In the genomic region with DNA sequence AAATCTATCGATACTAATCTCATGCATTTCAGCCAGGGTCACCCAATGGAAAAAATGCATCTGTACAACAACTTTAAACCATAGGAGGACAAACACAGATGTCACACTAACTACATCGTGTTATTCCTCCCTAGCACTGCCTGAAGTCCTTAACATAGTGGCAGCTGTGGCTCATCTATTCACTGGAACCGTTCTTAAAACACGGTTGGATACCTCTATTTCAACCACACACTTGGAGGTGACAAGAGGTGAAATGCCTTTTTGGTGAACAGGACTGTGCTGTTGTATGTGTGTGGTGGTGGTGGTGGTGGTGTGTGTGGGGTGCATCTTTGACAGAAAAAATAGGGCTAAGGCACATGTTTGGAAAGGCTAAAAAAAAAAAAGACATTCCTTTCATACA, we compare ENCODE assay signal across 22 cellular contexts.
DNase-seq lines count a peak whose midpoint lies in the region; ATAC-seq and TF ChIP-seq lines count a peak whose summit lies in the region.
"Had no signal": no experiment of that assay in that cellular context is flagged by ENCODE, and none has a peak within 500 bp of the region (broad histone marks: within the 10 kb centered on the region; RNA-seq: fewer than 3 reads in every experiment).

No MANE protein-coding gene starts in this region.

- peak overlapping the region; percentile 16 for H3K4ac ChIP-seq in IMR-90 (ENCODE audit: low read depth, low read length)

- H3K14ac ChIP-seq in IMR-90 (replicated peaks; ENCODE audit: low read depth, low read length) = peak overlapping the region; percentile 63

- H3K4me3 Mint-ChIP-seq in chondrocyte (ENCODE audit: unreplicated experiment) (no peak overlapping the region), neural progenitor cell (no peak overlapping the region)
- H3K4me3 Mint-ChIP-seq: activated naive CD8-positive, alpha-beta T cell treated with anti-CD3 and anti-CD28 coated beads, Interleukin-2, amount 50 U/mL, for 24 hours; activated T-helper 1 cell treated with anti-CD3 and anti-CD28 coated beads, Interleukin-12 subunit alpha, Interleukin-12 subunit beta, Interleukin-2, Interleukin-4 antibody, amounts not matched to agents 30 ng/mL and 10 ng/mL and 1 ng/mL, durations not matched to agents 14 hours and 24 hours and 36 hours; memory B cell; natural killer cell had no signal

- H3K27me3 ChIP-seq in IMR-90 (ENCODE audit: control insufficient read depth, insufficient read depth, low read length) = no peaks in the 10 kb centered on the region
- H3K27me3 ChIP-seq in neural progenitor cell = no peaks in the 10 kb centered on the region
- H3K27me3 ChIP-seq in esophagus squamous epithelium = no peaks in the 10 kb centered on the region
- H3K27me3 ChIP-seq: upper lobe of right lung had no signal

- no peak overlapping the region for H3K56ac ChIP-seq in IMR-90 (ENCODE audit: extremely low read depth, insufficient read depth, low read length)

- peak overlapping the region; percentile 86 for H2BK120ac ChIP-seq in IMR-90 (ENCODE audit: low read depth, low read length)

- H3K36me3 ChIP-seq in IMR-90 (ENCODE audit: control insufficient read depth, insufficient read depth, low read length) (no peaks in the 10 kb centered on the region; the same call in 1 of the 2 replicates), neural progenitor cell (no peaks in the 10 kb centered on the region), esophagus squamous epithelium (peaks cover 0 to 4% (median 0%) of the 10 kb centered on the region in 3 donors)

- H4K91ac ChIP-seq in IMR-90 (ENCODE audit: insufficient read depth, low read depth, low read length) = peak overlapping the region; percentile 80

- H3K9me3 Mint-ChIP-seq in chondrocyte (ENCODE audit: low read depth) (no peaks in the 10 kb centered on the region), neural progenitor cell (no peaks in the 10 kb centered on the region)
- H3K9me3 Mint-ChIP-seq: activated naive CD8-positive, alpha-beta T cell treated with anti-CD3 and anti-CD28 coated beads, Interleukin-2, amount 50 U/mL, for 24 hours; activated T-helper 1 cell treated with anti-CD3 and anti-CD28 coated beads, Interleukin-12 subunit alpha, Interleukin-12 subunit beta, Interleukin-2, Interleukin-4 antibody, amounts not matched to agents 30 ng/mL and 10 ng/mL and 1 ng/mL, durations not matched to agents 14 hours and 24 hours and 36 hours; memory B cell; natural killer cell had no signal

- no CpG with 5 or more reads among the region's 4 CpGs for WGBS in IMR-90 (ENCODE audit: extremely low coverage in 2 of 2, insufficient read length in 1 of 2), 2 experiments
- WGBS in esophagus squamous epithelium, 2 donors = 55 to 83% methylated on average over 4 of the region's 4 CpGs

- peaks cover 14 to 40% of the 10 kb centered on the region in 2 experiments; a peak in 3 of 4 replicates for H3K79me1 ChIP-seq in IMR-90 (ENCODE audit: low read depth in 1 of 2, low read length in 2 of 2)

- H2AK5ac ChIP-seq in IMR-90 (ENCODE audit: low read depth, low read length) = peak overlapping the region; percentile 81

- POLR2A ChIA-PET in IMR-90 (lab: Charles Lee; ENCODE audit: unreplicated experiment) = no interaction called here

- BruUV-seq in IMR-90 (replicated peaks; lab: Mats Ljungman, UMichigan) = no TSS peak

- H3F3A ChIP-seq in neural progenitor cell (ENCODE audit: low read depth) = no peaks in the 10 kb centered on the region

- no peak for TF ChIP-seq POLR2A in IMR-90 (IDR thresholded peaks at IDR 0.05; ENCODE audit: low read depth, low read length)
- no peak for TF ChIP-seq POLR2A in esophagus squamous epithelium (IDR thresholded peaks at IDR 0.05)

- H2AFZ ChIP-seq in IMR-90 (replicated peaks; ENCODE audit: low read length, poor library complexity) = peak overlapping the region; percentile 37
- H2AFZ ChIP-seq in neural progenitor cell (replicated peaks) = no peak overlapping the region

- H3K27me3 Mint-ChIP-seq in chondrocyte (ENCODE audit: low read depth) (no peaks in the 10 kb centered on the region), neural progenitor cell (ENCODE audit: insufficient read depth, low read depth) (peaks cover 2% of the 10 kb centered on the region)
- H3K27me3 Mint-ChIP-seq: activated naive CD8-positive, alpha-beta T cell treated with anti-CD3 and anti-CD28 coated beads, Interleukin-2, amount 50 U/mL, for 24 hours; progenitor cell of endocrine pancreas had no signal

- H3K36me3 Mint-ChIP-seq in chondrocyte (ENCODE audit: low read depth) (peaks cover 12% of the 10 kb centered on the region), neural progenitor cell (peaks cover 17% of the 10 kb centered on the region)
- H3K36me3 Mint-ChIP-seq: memory B cell, natural killer cell had no signal

- no peak overlapping the region for H3K4me3 ChIP-seq in IMR-90 (ENCODE audit: insufficient read depth, low read depth, low read length)
- H3K4me3 ChIP-seq in neural progenitor cell = no peak overlapping the region
- H3K4me3 ChIP-seq in esophagus squamous epithelium = no peak overlapping the region
- H3K4me3 ChIP-seq: K562, upper lobe of right lung had no signal

- H3K23ac ChIP-seq in IMR-90 (ENCODE audit: low read depth, low read length) = peak overlapping the region; percentile 74

- CTCF ChIA-PET in IMR-90 (lab: Yijun Ruan, JAX) = no interaction called here

- intact Hi-C loops in IMR-90 (cut with micrococcal nuclease) (no loop called here), esophagus squamous epithelium (cut with DNase I) (no loop called here)

- ATAC-seq in IMR-90 (ENCODE audit: low read depth) (no peak), HG03460 (IDR thresholded peaks at IDR 0.05; ENCODE audit: unreplicated experiment) (no peak)
- ATAC-seq: activated naive CD8-positive, alpha-beta T cell treated with anti-CD3 and anti-CD28 coated beads, Interleukin-2, amount 50 U/mL, for 24 hours; K562; natural killer cell had no signal

- peaks cover 58% of the 10 kb centered on the region for H3K4me1 Mint-ChIP-seq in chondrocyte (ENCODE audit: low read depth)
- H3K4me1 Mint-ChIP-seq in neural progenitor cell = peaks cover 30% of the 10 kb centered on the region
- H3K4me1 Mint-ChIP-seq: natural killer cell had no signal

- peak overlapping the region; percentile 75; the same call in 1 of the 2 replicates for H2BK20ac ChIP-seq in IMR-90 (ENCODE audit: low read depth, low read length)

- TF ChIP-seq CTCF in IMR-90 (conservative IDR thresholded peaks at IDR 0.05; ENCODE audit: low read depth, low read length) (no peak), chondrocyte (IDR thresholded peaks at IDR 0.05) (no peak), neural progenitor cell (IDR thresholded peaks at IDR 0.05) (no peak), esophagus squamous epithelium (IDR thresholded peaks at IDR 0.05) (no peak)

- H3K79me2 ChIP-seq in neural progenitor cell (ENCODE audit: low read depth) = no peaks in the 10 kb centered on the region

- no peaks in the 10 kb centered on the region for H3K9me3 ChIP-seq in IMR-90 (ENCODE audit: control insufficient read depth, insufficient read depth, low read length)
- H3K9me3 ChIP-seq in neural progenitor cell (ENCODE audit: low read depth) = no peaks in the 10 kb centered on the region
- no peaks in the 10 kb centered on the region for H3K9me3 ChIP-seq in esophagus squamous epithelium
- H3K9me3 ChIP-seq: upper lobe of right lung had no signal

- peak overlapping the region; percentile 96 for H2BK5ac ChIP-seq in IMR-90 (ENCODE audit: low read depth, low read length, poor library complexity, severe bottlenecking)

- H3K4me1 ChIP-seq in IMR-90 (ENCODE audit: control insufficient read depth, insufficient read depth, low read length) (peaks cover 20% of the 10 kb centered on the region), neural progenitor cell (peaks cover 23% of the 10 kb centered on the region), esophagus squamous epithelium (peaks cover 0 to 7% (median 0%) of the 10 kb centered on the region in 3 donors)

- peak overlapping the region; percentile 92; the same call in 1 of the 2 replicates for H3K18ac ChIP-seq in IMR-90 (ENCODE audit: low read depth, low read length)

- H2BK15ac ChIP-seq in IMR-90 (ENCODE audit: low read depth, low read length) = peak overlapping the region; percentile 77; the same call in 1 of the 3 replicates

- H3K27ac Mint-ChIP-seq in chondrocyte (ENCODE audit: unreplicated experiment) (peak overlapping the region; percentile 57), neural progenitor cell (peak overlapping the region; percentile 90)
- H3K27ac Mint-ChIP-seq: activated naive CD8-positive, alpha-beta T cell treated with anti-CD3 and anti-CD28 coated beads, Interleukin-2, amount 50 U/mL, for 24 hours; activated T-helper 1 cell treated with anti-CD3 and anti-CD28 coated beads, Interleukin-12 subunit alpha, Interleukin-12 subunit beta, Interleukin-2, Interleukin-4 antibody, amounts not matched to agents 30 ng/mL and 10 ng/mL and 1 ng/mL, durations not matched to agents 14 hours and 24 hours and 36 hours; memory B cell; natural killer cell; progenitor cell of endocrine pancreas had no signal

- no peak overlapping the region for H2AK9ac ChIP-seq in IMR-90 (replicated peaks; ENCODE audit: low read depth, low read length, poor library complexity)

- H3K4me2 ChIP-seq in IMR-90 (ENCODE audit: low read depth, low read length) = peak overlapping the region; percentile 63; the same call in 1 of the 2 replicates
- peak overlapping the region; percentile 9 for H3K4me2 ChIP-seq in neural progenitor cell

- H3K9me1 ChIP-seq in IMR-90 (ENCODE audit: insufficient read depth, low read length) = peaks cover 6% of the 10 kb centered on the region; the same call in 1 of the 2 replicates

- H3K27ac ChIP-seq in IMR-90 (ENCODE audit: insufficient read depth, low read length) (no peak overlapping the region), neural progenitor cell (no peak overlapping the region), esophagus squamous epithelium (no peak overlapping the region)
- H3K27ac ChIP-seq: C4-2B, RWPE1, upper lobe of right lung had no signal

- no peak for TF ChIP-seq RAD21 in IMR-90 (IDR thresholded peaks at IDR 0.05; ENCODE audit: low read length)

- no peaks in the 10 kb centered on the region; the same call in 1 of the 2 replicates for H4K20me1 ChIP-seq in IMR-90 (ENCODE audit: insufficient read depth, low read length)
- no peaks in the 10 kb centered on the region for H4K20me1 ChIP-seq in neural progenitor cell (ENCODE audit: low read depth)

- dilution Hi-C loops in IMR-90 (cut with HindIII; ENCODE audit: low sequenced_read_pairs, unreplicated experiment) = no loop called here

- DNase-seq in DMS 273 (lab: John Stamatoyannopoulos, UW; ENCODE audit: unreplicated experiment) (peak; percentile 30), IMR-90 (peak; percentile 51), chondrocyte (ENCODE audit: low spot score) (no peak), neural progenitor cell (ENCODE audit: low spot score) (no peak), SKM-1 treated with dmso at 0.1 percent for 144 hours (lab: John Stamatoyannopoulos, UW; ENCODE audit: unreplicated experiment) (no peak), middle frontal gyrus (ENCODE audit: extremely low spot score, low spot score) (no peak), esophagus squamous epithelium (lab: John Stamatoyannopoulos, UW) (no peak)
- DNase-seq: activated naive CD8-positive, alpha-beta T cell treated with anti-CD3 and anti-CD28 coated beads, Interleukin-2, amount 50 U/mL, for 24 hours; caudate nucleus; GF-D8; head of caudate nucleus; natural killer cell; NCI-H2029; stimulated activated CD4-positive, alpha-beta T cell treated with anti-CD3 and anti-CD28 coated beads, Interleukin-4, amount 100 ng/mL, for 24 hours; upper lobe of right lung had no signal

- in situ Hi-C loops in IMR-90 (cut with MboI; ENCODE audit: low sequenced_read_pairs) = no loop called here

- peak overlapping the region; percentile 83; the same call in 1 of the 2 replicates for H4K5ac ChIP-seq in IMR-90 (ENCODE audit: low read depth, low read length)

- H3K9ac ChIP-seq in IMR-90 (ENCODE audit: low read depth, low read length) (no peak overlapping the region), neural progenitor cell (no peak overlapping the region)

- H4K8ac ChIP-seq in IMR-90 (ENCODE audit: low read depth in 2 of 2, low read length in 2 of 2) = peak overlapping the region; percentile 9 to 32; a peak in 3 of 4 replicates

Comparison
In these comparisons a context has a peak if more than half of its experiments do, and no peak if none do; other contexts are left out.
1. DNase-seq: peak in DMS 273 (single experiment) and IMR-90 (single experiment); none in chondrocyte (single experiment), neural progenitor cell (single experiment), SKM-1 treated with dmso at 0.1 percent for 144 hours (single experiment), middle frontal gyrus (single experiment) and esophagus squamous epithelium (single experiment).